24 cellular contexts compared by ENCODE assay signal in genomic region chr9:99722852-99723251, GRCh38.
A peak's percentile ranks its signal among the peaks of the same experiment; 100 is the strongest.
DNase-seq lines count a peak whose midpoint lies in the region; ATAC-seq and TF ChIP-seq lines count a peak whose summit lies in the region.
"Had no signal": no experiment of that assay in that cellular context is flagged by ENCODE, and none has a peak within 500 bp of the region (broad histone marks: within the 10 kb centered on the region; RNA-seq: fewer than 3 reads in every experiment).

No MANE protein-coding gene starts in this region.

- ATAC-seq in activated naive CD8-positive, alpha-beta T cell treated with anti-CD3 and anti-CD28 coated beads, Interleukin-2, amount 10 ng/mL, durations not matched to agents 7 days and 5 days (ENCODE audit: low read depth): peak; percentile 66
- peak; percentile 55 for ATAC-seq in stimulated activated naive CD8-positive, alpha-beta T cell treated with anti-CD3 and anti-CD28 coated beads, Interleukin-15, amount 100 ng/mL, for 72 hours
- no peak for ATAC-seq in GM21825 (IDR thresholded peaks at IDR 0.05; ENCODE audit: unreplicated experiment)
- ATAC-seq: HCT116, left lobe of liver, right lobe of liver had no signal

- no peaks in the 10 kb centered on the region for H3K9me2 ChIP-seq in Loucy (replicated peaks; ENCODE audit: low read depth, low read length)

- H3K79me2 ChIP-seq in Loucy (ENCODE audit: insufficient read depth, low read length): no peaks in the 10 kb centered on the region

- H3K27me3 ChIP-seq in Loucy (ENCODE audit: insufficient read depth, low read length, poor library complexity, severe bottlenecking): no peaks in the 10 kb centered on the region
- H3K27me3 ChIP-seq in vagina: no peaks in the 10 kb centered on the region
- H3K27me3 ChIP-seq: right lobe of liver had no signal

- peaks cover 1% of the 10 kb centered on the region for H3K36me3 Mint-ChIP-seq in activated naive CD8-positive, alpha-beta T cell treated with anti-CD3 and anti-CD28 coated beads, Interleukin-2, amount 10 ng/mL, durations not matched to agents 7 days and 5 days
- H3K36me3 Mint-ChIP-seq in activated naive CD8-positive, alpha-beta T cell treated with anti-CD3 and anti-CD28 coated beads for 36 hours: no peaks in the 10 kb centered on the region
- H3K36me3 Mint-ChIP-seq: activated naive CD4-positive, alpha-beta T cell treated with anti-CD3 and anti-CD28 coated beads, Interleukin-2, amount 50 U/mL, for 24 hours; CD14-positive monocyte had no signal

- TF ChIP-seq CTCF in Loucy (conservative IDR thresholded peaks at IDR 0.05; ENCODE audit: low read length): no peak
- TF ChIP-seq CTCF in vagina (IDR thresholded peaks at IDR 0.05): no peak

- POLR2A ChIA-PET in activated naive CD8-positive, alpha-beta T cell treated with anti-CD3 and anti-CD28 coated beads, Interleukin-2, amount 10 ng/mL, durations not matched to agents 7 days and 5 days (lab: Charles Lee): no interaction called here

- no peak overlapping the region for H3K27ac ChIP-seq in vagina
- H3K27ac ChIP-seq: KMS-11, right lobe of liver, SK-N-MC, thoracic aorta had no signal

- TF ChIP-seq POLR2A in vagina (IDR thresholded peaks at IDR 0.05): no peak

- intact Hi-C loops in vagina (cut with DNase I): no loop called here

- H3K27me3 Mint-ChIP-seq in activated naive CD8-positive, alpha-beta T cell treated with anti-CD3 and anti-CD28 coated beads, Interleukin-2, amount 10 ng/mL, durations not matched to agents 7 days and 5 days: no peaks in the 10 kb centered on the region
- no peaks in the 10 kb centered on the region for H3K27me3 Mint-ChIP-seq in activated naive CD8-positive, alpha-beta T cell treated with anti-CD3 and anti-CD28 coated beads for 36 hours
- no peaks in the 10 kb centered on the region for H3K27me3 Mint-ChIP-seq in stimulated activated naive CD8-positive, alpha-beta T cell treated with anti-CD3 and anti-CD28 coated beads, Interleukin-15, amount 100 ng/mL, for 72 hours
- H3K27me3 Mint-ChIP-seq: activated CD4-positive, alpha-beta memory T cell treated with anti-CD3 and anti-CD28 coated beads, Interleukin-2, amount 10 ng/mL, durations not matched to agents 7 days and 5 days; activated naive CD4-positive, alpha-beta T cell treated with anti-CD3 and anti-CD28 coated beads, Interleukin-2, amount 50 U/mL, for 24 hours had no signal

- H3K4me1 ChIP-seq in Loucy (ENCODE audit: insufficient read depth, low read length, poor library complexity, severe bottlenecking) (peaks cover 5% of the 10 kb centered on the region), vagina (no peaks in the 10 kb centered on the region)
- H3K4me1 ChIP-seq: right lobe of liver had no signal

- no peak overlapping the region for H3K4me2 ChIP-seq in Loucy (ENCODE audit: low read depth, low read length, poor library complexity, severe bottlenecking)
- H3K4me2 ChIP-seq: KMS-11 had no signal

- peak overlapping the region; percentile 61; the same call in 1 of the 2 replicates for H2AFZ ChIP-seq in Loucy (ENCODE audit: low read length)

- H3K4me1 Mint-ChIP-seq in activated naive CD8-positive, alpha-beta T cell treated with anti-CD3 and anti-CD28 coated beads, Interleukin-2, amount 10 ng/mL, durations not matched to agents 7 days and 5 days: peaks cover 43% of the 10 kb centered on the region
- H3K4me1 Mint-ChIP-seq in activated naive CD8-positive, alpha-beta T cell treated with anti-CD3 and anti-CD28 coated beads for 36 hours: peaks cover 28% of the 10 kb centered on the region
- peaks cover 33% of the 10 kb centered on the region for H3K4me1 Mint-ChIP-seq in stimulated activated naive CD8-positive, alpha-beta T cell treated with anti-CD3 and anti-CD28 coated beads, Interleukin-15, amount 100 ng/mL, for 72 hours

- H3K9me3 Mint-ChIP-seq in activated naive CD8-positive, alpha-beta T cell treated with anti-CD3 and anti-CD28 coated beads, Interleukin-2, amount 10 ng/mL, durations not matched to agents 7 days and 5 days: no peaks in the 10 kb centered on the region
- H3K9me3 Mint-ChIP-seq in activated naive CD8-positive, alpha-beta T cell treated with anti-CD3 and anti-CD28 coated beads for 36 hours: no peaks in the 10 kb centered on the region
- H3K9me3 Mint-ChIP-seq in stimulated activated naive CD8-positive, alpha-beta T cell treated with anti-CD3 and anti-CD28 coated beads, Interleukin-15, amount 100 ng/mL, for 72 hours: no peaks in the 10 kb centered on the region
- H3K9me3 Mint-ChIP-seq: activated CD4-positive, alpha-beta memory T cell treated with anti-CD3 and anti-CD28 coated beads, Interleukin-2, amount 10 ng/mL, durations not matched to agents 7 days and 5 days; activated naive CD4-positive, alpha-beta T cell treated with anti-CD3 and anti-CD28 coated beads, Interleukin-2, amount 50 U/mL, for 24 hours; CD14-positive monocyte; T-helper 2 cell treated with Interferon-gamma antibody and Interleukin-4, amounts not matched to agents 5 μg/mL and 100 μg/mL, for 36 hours had no signal

- H3K27ac Mint-ChIP-seq in activated naive CD8-positive, alpha-beta T cell treated with anti-CD3 and anti-CD28 coated beads, Interleukin-2, amount 10 ng/mL, durations not matched to agents 7 days and 5 days: no peak overlapping the region
- no peak overlapping the region for H3K27ac Mint-ChIP-seq in activated naive CD8-positive, alpha-beta T cell treated with anti-CD3 and anti-CD28 coated beads for 36 hours
- no peak overlapping the region for H3K27ac Mint-ChIP-seq in stimulated activated naive CD8-positive, alpha-beta T cell treated with anti-CD3 and anti-CD28 coated beads, Interleukin-15, amount 100 ng/mL, for 72 hours
- H3K27ac Mint-ChIP-seq: activated CD4-positive, alpha-beta memory T cell treated with anti-CD3 and anti-CD28 coated beads, Interleukin-2, amount 10 ng/mL, durations not matched to agents 7 days and 5 days; activated naive CD4-positive, alpha-beta T cell treated with anti-CD3 and anti-CD28 coated beads, Interleukin-2, amount 50 U/mL, for 24 hours; CD14-positive monocyte; T-helper 2 cell treated with Interferon-gamma antibody and Interleukin-4, amounts not matched to agents 5 μg/mL and 100 μg/mL, for 36 hours had no signal

- in situ Hi-C loops in KBM-7 (cut with MboI; ENCODE audit: low pct_unique_long_range_greater_than_20kb, low sequenced_read_pairs): no loop called here

- DNase-seq in activated naive CD8-positive, alpha-beta T cell treated with anti-CD3 and anti-CD28 coated beads, Interleukin-2, amount 10 ng/mL, durations not matched to agents 7 days and 5 days: no peak
- DNase-seq in activated naive CD8-positive, alpha-beta T cell treated with anti-CD3 and anti-CD28 coated beads for 36 hours: no peak
- peak; percentile 22 for DNase-seq in glomerular visceral epithelial cell (ENCODE audit: extremely low spot score)
- DNase-seq in stimulated activated naive CD8-positive, alpha-beta T cell treated with anti-CD3 and anti-CD28 coated beads, Interleukin-15, amount 100 ng/mL, for 72 hours: no peak
- no peak for DNase-seq in KBM-7
- no peak for DNase-seq in vagina (ENCODE audit: extremely low spot score in 2 of 2)
- DNase-seq: activated CD4-positive, alpha-beta memory T cell treated with anti-CD3 and anti-CD28 coated beads, Interleukin-2, amount 10 ng/mL, durations not matched to agents 7 days and 5 days; activated T-cell treated with anti-CD3 and anti-CD28 coated beads, Interleukin-2, amount 50 U/mL, for 48 hours; glutamatergic neuron; NCI-H1092; NCI-H2029; NCI-H446; right lobe of liver; RPMI8226 had no signal

- H3K9me3 ChIP-seq in Loucy (ENCODE audit: insufficient read depth, low read depth, low read length) (no peaks in the 10 kb centered on the region), vagina (no peaks in the 10 kb centered on the region)
- H3K9me3 ChIP-seq: right lobe of liver, thoracic aorta had no signal

- no peaks in the 10 kb centered on the region for H3F3A ChIP-seq in Loucy (ENCODE audit: low read depth)

- H3K36me3 ChIP-seq in Loucy (ENCODE audit: insufficient read depth, low read length) (no peaks in the 10 kb centered on the region), vagina (no peaks in the 10 kb centered on the region)
- H3K36me3 ChIP-seq: right lobe of liver, thoracic aorta had no signal

- peak overlapping the region; percentile 19 for H3K4me3 Mint-ChIP-seq in activated naive CD8-positive, alpha-beta T cell treated with anti-CD3 and anti-CD28 coated beads, Interleukin-2, amount 10 ng/mL, durations not matched to agents 7 days and 5 days
- H3K4me3 Mint-ChIP-seq in activated naive CD8-positive, alpha-beta T cell treated with anti-CD3 and anti-CD28 coated beads for 36 hours: no peak overlapping the region
- H3K4me3 Mint-ChIP-seq in stimulated activated naive CD8-positive, alpha-beta T cell treated with anti-CD3 and anti-CD28 coated beads, Interleukin-15, amount 100 ng/mL, for 72 hours: no peak overlapping the region
- H3K4me3 Mint-ChIP-seq: activated CD4-positive, alpha-beta memory T cell treated with anti-CD3 and anti-CD28 coated beads, Interleukin-2, amount 10 ng/mL, durations not matched to agents 7 days and 5 days; activated naive CD4-positive, alpha-beta T cell treated with anti-CD3 and anti-CD28 coated beads, Interleukin-2, amount 50 U/mL, for 24 hours; CD14-positive monocyte; T-helper 2 cell treated with Interferon-gamma antibody and Interleukin-4, amounts not matched to agents 5 μg/mL and 100 μg/mL, for 36 hours had no signal

- no peaks in the 10 kb centered on the region for H4K20me1 ChIP-seq in Loucy (ENCODE audit: insufficient read depth, low read length, poor library complexity, severe bottlenecking)

- no peak overlapping the region for H3K9ac ChIP-seq in Loucy (ENCODE audit: low read depth, low read length, poor library complexity, severe bottlenecking)
- H3K9ac ChIP-seq: KMS-11 had no signal

- H3K4me3 ChIP-seq in Loucy (ENCODE audit: low read length, poor library complexity, severe bottlenecking) (no peak overlapping the region), vagina (no peak overlapping the region)
- H3K4me3 ChIP-seq: right lobe of liver, SK-N-MC, thoracic aorta had no signal
